ENCODE assay signal across 28 cellular contexts in genomic region chrX:9367437-9367836, GRCh38.
"Had no signal": no experiment of that assay in that cellular context is flagged by ENCODE, and none has a peak within 500 bp of the region (broad histone marks: within the 10 kb centered on the region; RNA-seq: fewer than 3 reads in every experiment).

No MANE protein-coding gene starts in this region.

- H3K27ac ChIP-seq: body of pancreas, colonic mucosa, epithelial cell of prostate, esophagus squamous epithelium, gastroesophageal sphincter, heart right ventricle had no signal

- FAIRE-seq: endometrium, endothelial cell of umbilical vein had no signal

- H3K36me3 ChIP-seq: colonic mucosa, esophagus squamous epithelium, gastroesophageal sphincter, heart right ventricle had no signal

- H3K9me3 Mint-ChIP-seq: activated CD4-positive, alpha-beta memory T cell treated with anti-CD3 and anti-CD28 coated beads, Interleukin-2, amount 10 ng/mL, durations not matched to agents 7 days and 5 days; activated CD4-positive, alpha-beta T cell treated with anti-CD3 and anti-CD28 coated beads, Interleukin-2, amount 10 ng/mL, durations not matched to agents 7 days and 5 days; activated T-cell treated with anti-CD3 and anti-CD28 coated beads, Interleukin-2, amount 50 U/mL, for 4 hours; activated T-helper 17 cell treated with anti-CD3 and anti-CD28 coated beads, Interleukin-2, amount 50 U/mL, for 72 hours had no signal

- H3K4me1 Mint-ChIP-seq: activated T-helper 17 cell treated with anti-CD3 and anti-CD28 coated beads, Interleukin-2, amount 50 U/mL, for 72 hours had no signal

- H3K4me1 ChIP-seq: body of pancreas, colonic mucosa, esophagus squamous epithelium, gastroesophageal sphincter had no signal

- ATAC-seq: activated T-cell treated with anti-CD3 and anti-CD28 coated beads, Interleukin-2, amount 50 U/mL, for 4 hours; activated T-helper 17 cell treated with anti-CD3 and anti-CD28 coated beads, Interleukin-2, amount 50 U/mL, for 72 hours; body of pancreas; gastroesophageal sphincter; heart right ventricle had no signal

- DNase-seq: activated CD4-positive, alpha-beta memory T cell treated with anti-CD3 and anti-CD28 coated beads, Interleukin-2, amount 10 ng/mL, durations not matched to agents 7 days and 5 days; activated CD4-positive, alpha-beta T cell treated with anti-CD3 and anti-CD28 coated beads for 1 hour; activated CD4-positive, alpha-beta T cell treated with anti-CD3 and anti-CD28 coated beads for 4 hours; activated CD4-positive, alpha-beta T cell treated with anti-CD3 and anti-CD28 coated beads, Interleukin-2, amount 10 ng/mL, durations not matched to agents 7 days and 5 days; activated CD4-positive, alpha-beta T cell treated with anti-CD3 and anti-CD28 coated beads, Interleukin-2, amount 50 U/mL, for 4 hours; activated CD8-positive, alpha-beta memory T cell treated with anti-CD3 and anti-CD28 coated beads, Interleukin-2, amount 50 U/mL, for 48 hours; activated effector memory CD4-positive, alpha-beta T cell treated with Interleukin-2 at 50 U/mL for 16 hours; activated gamma-delta T cell treated with Interleukin-2 at 50 U/mL for 16 hours; activated naive CD4-positive, alpha-beta T cell treated with anti-CD3 and anti-CD28 coated beads, Interleukin-2, amount 50 U/mL, for 16 hours; activated naive CD4-positive, alpha-beta T cell treated with Interleukin-2 at 50 U/mL for 16 hours; activated T-cell treated with anti-CD3 and anti-CD28 coated beads for 4 hours; activated T-cell treated with anti-CD3 and anti-CD28 coated beads, Interleukin-2, amount 50 U/mL, for 4 hours; amniotic stem cell; anterior cingulate cortex; body of pancreas; caudate nucleus; colonic mucosa; effector CD8-positive, alpha-beta T cell; esophagus squamous epithelium; foreskin melanocyte; heart right ventricle; T-helper 2 cell had no signal

- H3K4me3 Mint-ChIP-seq: activated CD4-positive, alpha-beta memory T cell treated with anti-CD3 and anti-CD28 coated beads, Interleukin-2, amount 10 ng/mL, durations not matched to agents 7 days and 5 days; activated CD4-positive, alpha-beta T cell treated with anti-CD3 and anti-CD28 coated beads, Interleukin-2, amount 10 ng/mL, durations not matched to agents 7 days and 5 days; activated naive CD8-positive, alpha-beta T cell; activated T-cell treated with anti-CD3 and anti-CD28 coated beads, Interleukin-2, amount 50 U/mL, for 4 hours; activated T-helper 17 cell treated with anti-CD3 and anti-CD28 coated beads, Interleukin-2, amount 50 U/mL, for 72 hours had no signal

- H3K27me3 ChIP-seq: body of pancreas, colonic mucosa, esophagus squamous epithelium, gastroesophageal sphincter had no signal

- H3K9me3 ChIP-seq: body of pancreas, colonic mucosa, esophagus squamous epithelium, gastroesophageal sphincter, heart right ventricle had no signal

- H3K27me3 Mint-ChIP-seq: activated CD4-positive, alpha-beta T cell treated with anti-CD3 and anti-CD28 coated beads, Interleukin-2, amount 10 ng/mL, durations not matched to agents 7 days and 5 days; activated naive CD8-positive, alpha-beta T cell; activated T-helper 17 cell treated with anti-CD3 and anti-CD28 coated beads, Interleukin-2, amount 50 U/mL, for 72 hours had no signal

- H3K27ac Mint-ChIP-seq: activated CD4-positive, alpha-beta memory T cell treated with anti-CD3 and anti-CD28 coated beads, Interleukin-2, amount 10 ng/mL, durations not matched to agents 7 days and 5 days; activated CD4-positive, alpha-beta T cell treated with anti-CD3 and anti-CD28 coated beads, Interleukin-2, amount 10 ng/mL, durations not matched to agents 7 days and 5 days; activated naive CD8-positive, alpha-beta T cell; activated T-helper 17 cell treated with anti-CD3 and anti-CD28 coated beads, Interleukin-2, amount 50 U/mL, for 72 hours had no signal

- H3K4me3 ChIP-seq: body of pancreas, colonic mucosa, esophagus squamous epithelium, gastroesophageal sphincter, heart right ventricle had no signal

- H3K36me3 Mint-ChIP-seq: activated naive CD8-positive, alpha-beta T cell had no signal
